In the genomic region with DNA sequence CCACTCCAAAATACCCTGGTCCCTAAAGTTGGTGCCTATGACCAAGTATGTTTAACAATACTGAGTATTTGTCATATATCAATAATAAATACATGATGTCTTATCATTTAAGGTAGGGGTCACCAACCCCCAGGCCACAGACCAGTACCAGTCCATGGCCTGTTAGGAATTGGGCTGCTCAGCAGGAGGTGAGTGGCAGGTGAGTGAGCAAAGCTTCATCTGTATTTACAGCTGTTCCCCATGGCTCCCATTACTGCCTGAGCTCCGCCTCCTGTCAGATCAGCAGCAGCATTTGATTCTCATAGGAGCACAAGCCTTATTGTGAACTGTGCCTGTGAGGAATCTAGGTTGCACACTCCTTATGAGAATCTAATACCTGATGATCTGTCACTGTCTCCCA, we compare ENCODE assay signal across 15 cellular contexts.
DNase-seq lines count a peak whose midpoint lies in the region; TF ChIP-seq lines count a peak whose summit lies in the region.
"Had no signal": no experiment of that assay in that cellular context is flagged by ENCODE, and none has a peak within 500 bp of the region (broad histone marks: within the 10 kb centered on the region; RNA-seq: fewer than 3 reads in every experiment).

No MANE protein-coding gene starts in this region.

- no peaks in the 10 kb centered on the region for H4K20me1 ChIP-seq in OCI-LY7 (ENCODE audit: insufficient read depth, low read length)
- H4K20me1 ChIP-seq: BLaER1 had no signal

- TF ChIP-seq CTCF in OCI-LY7 (conservative IDR thresholded peaks at IDR 0.05; ENCODE audit: low read length) = 0 out of 2 replicates have a peak, but pooled peaks have one; percentile 12

- no peak overlapping the region for H2AFZ ChIP-seq in OCI-LY7 (ENCODE audit: low read length)

- POLR2A ChIA-PET in OCI-LY7 (lab: Charles Lee) = no interaction called here

- no peaks in the 10 kb centered on the region for H3K9me3 ChIP-seq in OCI-LY7 (ENCODE audit: low read length)
- H3K9me3 ChIP-seq: BLaER1, HAP-1 had no signal

- intact Hi-C loops in OCI-LY7 (cut with micrococcal nuclease; ENCODE audit: unreplicated experiment) = no loop called here

- no peaks in the 10 kb centered on the region for H3K36me3 ChIP-seq in OCI-LY7 (ENCODE audit: insufficient read depth, low read length)
- H3K36me3 ChIP-seq: BLaER1, HAP-1 had no signal

- peaks cover 8% of the 10 kb centered on the region for H3K4me1 ChIP-seq in OCI-LY7 (ENCODE audit: insufficient read depth, low read length, poor library complexity, severe bottlenecking)
- H3K4me1 ChIP-seq: BLaER1 had no signal

- H3K79me2 ChIP-seq in OCI-LY7 (ENCODE audit: insufficient read depth, low read depth, low read length) = no peaks in the 10 kb centered on the region

- no peak overlapping the region for H3K4me2 ChIP-seq in OCI-LY7 (ENCODE audit: low read length)
- H3K4me2 ChIP-seq: BLaER1 had no signal

- no peak overlapping the region for H3K27ac ChIP-seq in OCI-LY7 (ENCODE audit: low read depth, low read length, poor library complexity, severe bottlenecking)
- H3K27ac ChIP-seq: BLaER1 had no signal

- H3K9me2 ChIP-seq in OCI-LY7 (ENCODE audit: insufficient read depth, low read length) = no peaks in the 10 kb centered on the region

- CTCF ChIA-PET in OCI-LY7 (lab: Charles Lee; ENCODE audit: unreplicated experiment) = no interaction called here

- H3K4me3 ChIP-seq in OCI-LY7 (ENCODE audit: low read depth, low read length, poor library complexity, severe bottlenecking) = no peak overlapping the region
- H3K4me3 ChIP-seq: BLaER1, HAP-1 had no signal

- no TSS peak for BruUV-seq in OCI-LY7 (replicated peaks; lab: Mats Ljungman, UMichigan)

- DNase-seq in NCI-H1417 (lab: John Stamatoyannopoulos, UW) = peak in 2 of 3 experiments; percentile 2 to 32
- DNase-seq in NCI-H1417 treated with DMSO at 0.1 percent for 48 hours (lab: John Stamatoyannopoulos, UW) = no peak
- peak; percentile 19 for DNase-seq in NCI-H82 (lab: John Stamatoyannopoulos, UW)
- no peak for DNase-seq in NCI-H82 treated with DMSO at 0.1 percent for 48 hours (lab: John Stamatoyannopoulos, UW; ENCODE audit: unreplicated experiment)
- no peak for DNase-seq in OCI-LY7 (ENCODE audit: low spot score)
- no peak for DNase-seq in activated naive CD4-positive, alpha-beta T cell (lab: John Stamatoyannopoulos, UW)
- DNase-seq in Kasumi-1 (lab: John Stamatoyannopoulos, UW) = no peak
- DNase-seq: 8988T; AML-193; CD8-positive, alpha-beta memory T cell; DMS 273 treated with DMSO at 0.1 percent for 48 hours; DND-41; GDM1 had no signal

Comparison
In these comparisons a context has a peak if more than half of its experiments do, and no peak if none do; other contexts are left out.
1. DNase-seq: peak in NCI-H1417 (2 of 3) and NCI-H82 (single experiment); none in NCI-H1417 treated with DMSO at 0.1 percent for 48 hours (single experiment), NCI-H82 treated with DMSO at 0.1 percent for 48 hours (single experiment), OCI-LY7 (single experiment), activated naive CD4-positive, alpha-beta T cell (0 of 4) and Kasumi-1 (0 of 2).